Comparison of ENCODE assay signal across 8 cellular contexts in genomic region chr18:35478520-35479435, GRCh38. TPM values are rescaled to one million over a fixed set of nuclear protein-coding genes. Genes with fewer than 3 reads are reported as not detected.
DNase-seq lines count a peak whose midpoint lies in the region; ATAC-seq lines count a peak whose summit lies in the region.

No MANE protein-coding gene starts in this region.

- H3K4me3 ChIP-seq in skin epidermis, result no peak overlapping the region
- no peak overlapping the region for H3K4me3 ChIP-seq in H7 (ENCODE audit: insufficient read depth, low read depth, low read length)

- no peaks in the 10 kb centered on the region for H3K27me3 ChIP-seq in H7 (ENCODE audit: control insufficient read depth, insufficient read depth, low read length)

- DNase-seq in stimulated activated naive CD4-positive, alpha-beta T cell treated with Interleukin-2 at 50 U/mL for 16 hours (lab: John Stamatoyannopoulos, UW), result peak; percentile 30
- DNase-seq in stimulated activated naive CD4-positive, alpha-beta T cell (lab: John Stamatoyannopoulos, UW), result no peak
- DNase-seq in SW480 (ENCODE audit: low spot score) (peak; percentile 95), fibroblast of peridontal ligament (ENCODE audit: extremely low read depth) (peak; percentile 63), NCI-H345 (lab: John Stamatoyannopoulos, UW) (no peak), H7 (no peak)

- peak overlapping the region in 15 of 21 experiments; percentile 3 to 74 (median 55) for H3K27ac ChIP-seq in skin epidermis

- H3K36me3 ChIP-seq in H7 (replicated peaks; ENCODE audit: control insufficient read depth, insufficient read depth, low read length), result no peaks in the 10 kb centered on the region; the same call in 1 of the 2 replicates

- ATAC-seq in GM18498 (IDR thresholded peaks at IDR 0.05; ENCODE audit: unreplicated experiment), result no peak

RNA-seq across cellular contexts. Expression of gene INO80C, which starts 19.0 kb away (rescaled TPM):
- total RNA-seq in H7 (2014; rRNA removed; shearing (Covaris generic)), result 12.9 and 18.0 TPM in 2 replicates

Comparison
In these comparisons a context has a peak if more than half of its experiments do, and no peak if none do; other contexts are left out.
1. DNase-seq: peak in stimulated activated naive CD4-positive, alpha-beta T cell treated with Interleukin-2 at 50 U/mL for 16 hours (single experiment), SW480 (single experiment) and fibroblast of peridontal ligament (single experiment); none in stimulated activated naive CD4-positive, alpha-beta T cell (0 of 6), NCI-H345 (single experiment) and H7 (single experiment).